In genomic region chrX:51682365-51683106, GRCh38 we compare ENCODE assay signal across 13 cellular contexts. TPM values are rescaled to one million over a fixed set of nuclear protein-coding genes. Genes with fewer than 3 reads are reported as not detected.
"Had no signal": no experiment of that assay in that cellular context is flagged by ENCODE, and none has a peak within 500 bp of the region (broad histone marks: within the 10 kb centered on the region; RNA-seq: fewer than 3 reads in every experiment).

CENPVL2 (minus strand) TSS chrX:51682831; CDS start chrX:51682831, 0 bp downstream.

RNA-seq across cellular contexts. Expression of gene CENPVL2, which starts in this region (rescaled TPM):
- total RNA-seq: stomach, subcutaneous adipose tissue, suprapubic skin, thoracic aorta, thyroid gland, tibial nerve, transverse colon, upper lobe of left lung, upper lobe of right lung, ureter, urinary bladder, uterus, vagina had no signal
- polyA plus RNA-seq: stomach, urinary bladder had no signal
